ENCODE assay signal across 24 cellular contexts in the genomic region with DNA sequence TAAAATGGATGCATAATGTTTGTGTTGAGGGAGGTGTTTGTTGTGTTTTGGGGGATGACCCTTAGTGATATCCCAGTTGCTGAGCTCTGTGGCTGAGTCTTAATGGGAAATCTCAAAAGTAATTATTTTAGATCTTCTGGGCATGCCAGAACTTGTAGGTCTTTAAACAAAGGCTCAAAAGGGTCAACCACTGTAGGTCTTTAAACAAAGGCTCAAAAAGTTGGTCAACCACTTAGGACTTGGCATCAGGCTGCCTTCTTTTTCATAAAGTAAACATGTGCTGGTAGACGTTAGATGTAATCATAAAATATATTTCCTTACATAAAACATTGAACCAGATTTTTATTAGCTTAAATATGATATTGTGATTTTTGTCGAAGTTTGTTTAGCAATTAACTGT.
A peak's percentile ranks its signal among the peaks of the same experiment; 100 is the strongest.
DNase-seq lines count a peak whose midpoint lies in the region; FAIRE-seq and TF ChIP-seq lines count a peak whose summit lies in the region.
"Had no signal": no experiment of that assay in that cellular context is flagged by ENCODE, and none has a peak within 500 bp of the region (broad histone marks: within the 10 kb centered on the region; RNA-seq: fewer than 3 reads in every experiment).

No MANE protein-coding gene starts in this region.

- POLR2A ChIA-PET in endothelial cell of umbilical vein (lab: Charles Lee) = interaction anchor here (0.7 kb wide), 1 partner anchor 14 kb away, joined by 4 read pairs; no protein-coding TSS in a partner anchor

- TF ChIP-seq CTCF in 22Rv1 (IDR thresholded peaks at IDR 0.05) = no peak
- TF ChIP-seq CTCF in endothelial cell of umbilical vein (IDR thresholded peaks at IDR 0.05; ENCODE audit: extremely low read depth in 1 of 2, insufficient read depth in 1 of 2, low read depth in 1 of 2, low read length in 2 of 2) = no peak

- dilution Hi-C loops in endothelial cell of umbilical vein (cut with MboI; ENCODE audit: extremely low pct_ligation_motif_present, low sequenced_read_pairs) = no loop called here

- H3K4me1 ChIP-seq in endothelial cell of umbilical vein (ENCODE audit: control insufficient read depth, extremely low read depth, insufficient read depth, low read length) = no peaks in the 10 kb centered on the region
- H3K4me1 ChIP-seq: ascending aorta had no signal

- peak overlapping the region; percentile 2; the same call in 1 of the 2 replicates for H3K27ac ChIP-seq in 22Rv1
- H3K27ac ChIP-seq in endothelial cell of umbilical vein (ENCODE audit: insufficient read depth, low read depth, low read length) = no peak overlapping the region
- H3K27ac ChIP-seq: ascending aorta had no signal

- no peaks in the 10 kb centered on the region for H4K20me1 ChIP-seq in endothelial cell of umbilical vein (replicated peaks; ENCODE audit: control insufficient read depth, extremely low read depth, insufficient read depth, low read length)

- no peak overlapping the region for H3K9ac ChIP-seq in endothelial cell of umbilical vein (replicated peaks; ENCODE audit: extremely low read depth, insufficient read depth, low read length)

- H3K4me2 ChIP-seq in endothelial cell of umbilical vein (ENCODE audit: insufficient read depth, low read length) = no peak overlapping the region
- H3K4me2 ChIP-seq: GM23338 had no signal

- H2AFZ ChIP-seq in endothelial cell of umbilical vein (ENCODE audit: low read depth, low read length) = no peak overlapping the region
- H2AFZ ChIP-seq: GM23338 had no signal

- BruUV-seq in endothelial cell of umbilical vein (replicated peaks; lab: Mats Ljungman, UMichigan) = no TSS peak

- no peaks in the 10 kb centered on the region for H3K27me3 ChIP-seq in endothelial cell of umbilical vein (ENCODE audit: control insufficient read depth in 2 of 2, insufficient read depth in 2 of 2, low read length in 2 of 2)
- H3K27me3 ChIP-seq: ascending aorta had no signal

- CTCF ChIA-PET in endothelial cell of umbilical vein (lab: Charles Lee) = interaction anchor here (0.8 to 3.6 kb wide), 7 partner anchors 8 to 25 kb away, joined by 3 to 13 read pairs (median 5); no protein-coding TSS in a partner anchor

- no peak for TF ChIP-seq POLR2A in H54 (IDR thresholded peaks at IDR 0.05; ENCODE audit: low read depth, low read length)
- no peak for TF ChIP-seq POLR2A in endothelial cell of umbilical vein (IDR thresholded peaks at IDR 0.05; ENCODE audit: low read depth, low read length)

- H3K4me3 ChIP-seq in endothelial cell of umbilical vein (replicated peaks in 1 of 3; ENCODE audit: insufficient read depth in 1 of 3, low read depth in 1 of 3, low read length in 3 of 3) = no peak overlapping the region
- H3K4me3 ChIP-seq: ascending aorta, GM23338 had no signal

- intact Hi-C loops in endothelial cell of umbilical vein (cut with micrococcal nuclease) = no loop called here

- H3K9me1 ChIP-seq in endothelial cell of umbilical vein (replicated peaks; ENCODE audit: control insufficient read depth, extremely low read depth, insufficient read depth, low read length) = no peaks in the 10 kb centered on the region

- H3K36me3 ChIP-seq in endothelial cell of umbilical vein (ENCODE audit: control insufficient read depth in 2 of 2, extremely low read depth in 1 of 2, insufficient read depth in 2 of 2, low read length in 2 of 2) = no peaks in the 10 kb centered on the region
- H3K36me3 ChIP-seq: ascending aorta had no signal

- DNase-seq in H54 (ENCODE audit: insufficient read length, low spot score) (no peak), NCI-H510A treated with DMSO at 0.1 percent for 48 hours (lab: John Stamatoyannopoulos, UW) (peak; percentile 52), endothelial cell of umbilical vein (ENCODE audit: low read depth, low spot score) (peak; percentile 34), cortex of kidney (lab: John Stamatoyannopoulos, UW) (no peak), NCI-H2171 (lab: John Stamatoyannopoulos, UW) (no peak), KG1 (lab: John Stamatoyannopoulos, UW) (no peak)
- DNase-seq: activated CD4-positive, alpha-beta T cell treated with anti-CD3 and anti-CD28 coated beads, Interleukin-2, amount 50 U/mL, for 4 hours; CD4-positive, CD25-positive, alpha-beta regulatory T cell; DMS153; effector memory CD4-positive, alpha-beta T cell; head of caudate nucleus; KBM-7; left ventricle myocardium superior; NCI-H2081; NCI-H82; SIG-M5; small intestine; stimulated activated naive CD4-positive, alpha-beta T cell; T-helper 1 cell had no signal

- no peaks in the 10 kb centered on the region for H3K9me3 ChIP-seq in endothelial cell of umbilical vein (replicated peaks; ENCODE audit: control insufficient read depth, insufficient read depth, low read length)
- H3K9me3 ChIP-seq: ascending aorta had no signal

- peak; percentile 61 for FAIRE-seq in H54 (lab: Jason Lieb, UNC)
- FAIRE-seq in endothelial cell of umbilical vein (lab: Jason Lieb, UNC) = no peak
- FAIRE-seq: GM12891, GM19239, small intestine had no signal

- H3K79me2 ChIP-seq in endothelial cell of umbilical vein (ENCODE audit: control insufficient read depth, insufficient read depth, low read length) = no peaks in the 10 kb centered on the region

TF ChIP-seq in endothelial cell of umbilical vein, 7 proteins besides CTCF, POLR2A, EP300 and RAD21:
- TF ChIP-seq, protein P1, sequence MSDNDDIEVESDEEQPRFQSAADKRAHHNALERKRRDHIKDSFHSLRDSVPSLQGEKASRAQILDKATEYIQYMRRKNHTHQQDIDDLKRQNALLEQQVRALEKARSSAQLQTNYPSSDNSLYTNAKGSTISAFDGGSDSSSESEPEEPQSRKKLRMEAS (IDR thresholded peaks at IDR 0.05; ENCODE audit: insufficient read depth, insufficient read length) = no peak
- TF ChIP-seq MYC (IDR thresholded peaks at IDR 0.05; ENCODE audit: low read depth, low read length) = no peak
- TF ChIP-seq EZH2 (IDR thresholded peaks at IDR 0.05; ENCODE audit: borderline replicate concordance, low read depth, low read length, severe bottlenecking) = no peak
- no peak for TF ChIP-seq FOS (IDR thresholded peaks at IDR 0.05; ENCODE audit: borderline replicate concordance, insufficient read depth, low read length)
- no peak for TF ChIP-seq POLR2AphosphoS5 (IDR thresholded peaks at IDR 0.05; ENCODE audit: insufficient read depth, low read depth, low read length)
- TF ChIP-seq GATA2 (IDR thresholded peaks at IDR 0.05; ENCODE audit: insufficient read depth, insufficient read length, low read depth, low read length) = no peak
- TF ChIP-seq JUN (IDR thresholded peaks at IDR 0.05; ENCODE audit: borderline replicate concordance, insufficient read depth, insufficient read length, low read depth) = no peak
TF ChIP-seq in endothelial cell of umbilical vein: peak in this region for 0.

Comparison
In these comparisons a context has a peak if more than half of its experiments do, and no peak if none do; other contexts are left out.
1. DNase-seq: peak in NCI-H510A treated with DMSO at 0.1 percent for 48 hours (single experiment) and endothelial cell of umbilical vein (single experiment); none in H54 (single experiment), cortex of kidney (single experiment), NCI-H2171 (single experiment) and KG1 (single experiment).